ENCODE assay signal across 8 cellular contexts in the genomic region with DNA sequence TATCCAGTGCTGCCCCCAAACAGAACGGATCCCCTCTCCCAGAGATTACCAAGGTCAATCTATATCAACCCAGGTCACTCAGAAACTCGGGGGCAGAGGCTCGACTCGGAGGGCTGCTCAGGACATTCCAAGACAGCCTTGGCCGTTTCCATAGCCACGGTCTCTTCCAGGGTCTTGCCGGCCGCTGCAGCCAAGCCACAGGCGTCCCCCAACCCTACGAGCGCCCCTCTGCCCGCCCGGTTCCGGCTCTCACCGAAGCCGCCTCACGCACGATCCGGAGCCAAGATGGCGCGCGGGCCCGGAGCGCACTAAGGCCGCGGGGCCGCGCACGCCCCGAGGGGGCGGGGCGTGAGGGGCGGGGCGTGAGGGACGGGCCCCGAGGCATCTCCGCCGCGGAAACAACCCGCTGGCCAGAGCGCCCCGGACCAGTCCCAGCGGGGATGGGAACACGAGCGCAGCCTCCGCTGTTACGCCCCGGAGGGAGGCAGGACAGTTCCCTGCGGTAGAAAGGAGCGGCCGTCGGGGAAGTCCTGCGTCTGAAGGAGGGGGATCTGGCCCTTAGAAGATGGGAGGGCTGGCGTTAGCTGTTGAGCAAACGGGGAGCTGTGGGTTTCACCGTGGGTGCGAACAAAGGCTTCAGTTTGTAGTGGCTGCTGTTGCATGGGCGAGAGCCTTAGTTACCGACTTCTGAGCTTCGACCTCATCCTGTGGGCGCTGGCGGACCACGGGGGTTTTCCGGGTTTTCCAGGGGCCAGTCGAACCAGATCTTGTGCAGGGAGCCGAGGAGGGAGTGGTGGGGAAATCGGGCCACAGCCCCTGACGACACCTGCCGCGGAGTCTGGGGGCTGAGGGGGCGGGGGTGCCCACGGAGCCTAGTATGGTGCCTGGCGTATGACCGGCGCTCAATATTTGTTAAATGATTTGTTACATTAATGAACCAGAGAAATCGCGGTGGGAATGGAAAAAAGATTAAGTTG. TPM values are rescaled to one million over a fixed set of nuclear protein-coding genes. Genes with fewer than 3 reads are reported as not detected.
DNase-seq lines count a peak whose midpoint lies in the region; ATAC-seq, FAIRE-seq and TF ChIP-seq lines count a peak whose summit lies in the region.

A gene with protein sequence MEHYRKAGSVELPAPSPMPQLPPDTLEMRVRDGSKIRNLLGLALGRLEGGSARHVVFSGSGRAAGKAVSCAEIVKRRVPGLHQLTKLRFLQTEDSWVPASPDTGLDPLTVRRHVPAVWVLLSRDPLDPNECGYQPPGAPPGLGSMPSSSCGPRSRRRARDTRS (minus strand): TSS at position 287 of the 977 bp plus-strand sequence. CDS start 801 bp downstream, outside the sequence.

- TSS peak; percentile 90 for BruUV-seq in HCT116 (replicated peaks; lab: Mats Ljungman, UMichigan)

- H4K20me1 ChIP-seq in HCT116 (ENCODE audit: insufficient read depth): no peaks in the 10 kb centered on the region

- peak; percentile 96 for DNase-seq in GM10248 (ENCODE audit: extremely low spot score)
- DNase-seq in HCT116 (ENCODE audit: low read depth, low spot score): peak; percentile 49
- DNase-seq in MV-4-11 (lab: John Stamatoyannopoulos, UW): peak; percentile 79
- peak; percentile 71 to 90 (median 80) for DNase-seq in T-helper 2 cell
- peak; percentile 85 for DNase-seq in right atrium auricular region (ENCODE audit: low spot score)
- DNase-seq in pulmonary artery endothelial cell (ENCODE audit: low read depth, low spot score): peak; percentile 36
- peak; percentile 98 for DNase-seq in urothelium cell line (ENCODE audit: low spot score)

- TF ChIP-seq RAD21 in HCT116 (IDR thresholded peaks at IDR 0.05; ENCODE audit: low read depth): no peak

- TF ChIP-seq CTCF in GM10248 (IDR thresholded peaks at IDR 0.05; ENCODE audit: control extremely low read depth, extremely low read depth, low read depth, missing control alignments) (no peak), HCT116 (IDR thresholded peaks at IDR 0.05 in 2 of 3, conservative IDR thresholded peaks at IDR 0.05 in 1 of 3; ENCODE audit: borderline replicate concordance in 1 of 3, insufficient read depth in 1 of 3, low read depth in 2 of 3, low read length in 2 of 3) (no peak), right atrium auricular region (IDR thresholded peaks at IDR 0.05) (no peak)

- H3K4me2 ChIP-seq in HCT116 (ENCODE audit: low read length): peak within 1 kb of the TSS; percentile 91

- peak within 1 kb of the TSS; percentile 87 to 95 for H3K4me3 ChIP-seq in HCT116 (replicated peaks in 1 of 2; ENCODE audit: low read depth in 1 of 2, low read length in 2 of 2)
- peak within 1 kb of the TSS; percentile 75 to 81 for H3K4me3 ChIP-seq in right atrium auricular region

- peak; percentile 89 for ATAC-seq in HCT116

- peaks cover 5 to 28% of the 10 kb centered on the region in 2 experiments for H3K4me1 ChIP-seq in HCT116 (ENCODE audit: control insufficient read depth in 1 of 2, insufficient read depth in 2 of 2, low read length in 2 of 2)
- H3K4me1 ChIP-seq in right atrium auricular region: peaks cover 0 to 28% of the 10 kb centered on the region in 2 donors

- POLR2A ChIA-PET in GM10248 (lab: Yijun Ruan, JAX) (no interaction called here), HCT116 (lab: Charles Lee) (interaction anchor here (1.0 to 2.1 kb wide), 2 partner anchors 9 to 26 kb away, joined by 3 to 6 read pairs; a partner anchor contains a TSS)

- FAIRE-seq in urothelium cell line (lab: Jason Lieb, UNC): peak; percentile 65

- no peaks in the 10 kb centered on the region for H3K9me3 ChIP-seq in HCT116 (ENCODE audit: control insufficient read depth in 1 of 2, insufficient read depth in 1 of 2, low read depth in 1 of 2, low read length in 2 of 2)
- no peaks in the 10 kb centered on the region for H3K9me3 ChIP-seq in right atrium auricular region

- no peaks in the 10 kb centered on the region for H3K27me3 ChIP-seq in HCT116 (ENCODE audit: insufficient read depth, low read length)
- H3K27me3 ChIP-seq in right atrium auricular region: no peaks in the 10 kb centered on the region

- CTCF ChIA-PET in GM10248 (lab: Yijun Ruan, JAX) (interaction anchor here (0.8 to 17.0 kb wide), 13 partner anchors 8 to 288 kb away, joined by 3 to 328 read pairs (median 5); a partner anchor contains a TSS), HCT116 (lab: Charles Lee) (interaction anchor here (0.9 to 1.0 kb wide), 4 partner anchors 8 to 208 kb away, joined by 3 to 6 read pairs (median 4); no protein-coding TSS in a partner anchor)

- intact Hi-C loops in HCT116 (cut with micrococcal nuclease): loop anchor here (1.0 to 2.0 kb wide), 2 partner anchors 22 to 53 kb away; no protein-coding TSS in a partner anchor

- peaks cover 15% of the 10 kb centered on the region for H3K79me2 ChIP-seq in HCT116 (ENCODE audit: insufficient read depth, low read length)

- H2AFZ ChIP-seq in HCT116 (ENCODE audit: low read depth, low read length, poor library complexity, severe bottlenecking): peak within 1 kb of the TSS; percentile 92

- RAD21 ChIA-PET in HCT116 (lab: Charles Lee; ENCODE audit: low non-redundant PET in 1 of 2, low total read pairs in 2 of 2, uncharacterized antibody in 2 of 2, unreplicated experiment in 2 of 2): no interaction called here

- peak within 1 kb of the TSS; percentile 90 for H3K9ac ChIP-seq in HCT116 (ENCODE audit: low read length)

- H3K36me3 ChIP-seq in HCT116 (ENCODE audit: control insufficient read depth in 1 of 2, insufficient read depth in 2 of 2, low read length in 2 of 2) (0 out of 4 replicates have a peak, but pooled peaks cover 0 to 3% of the 10 kb centered on the region in 2 experiments), right atrium auricular region (peaks cover 27% of the 10 kb centered on the region)

- no peaks in the 10 kb centered on the region for H3K9me2 ChIP-seq in HCT116 (ENCODE audit: insufficient read depth)

- H3K27ac ChIP-seq in HCT116 (ENCODE audit: low read depth, low read length): peak within 1 kb of the TSS; percentile 82
- H3K27ac ChIP-seq in angular gyrus (ENCODE audit: low read depth, low read length): peak within 1 kb of the TSS; percentile 91
- peak within 1 kb of the TSS; percentile 92 for H3K27ac ChIP-seq in right atrium auricular region

- peak; percentile 87 for TF ChIP-seq POLR2A in HCT116 (IDR thresholded peaks at IDR 0.05; ENCODE audit: borderline replicate concordance, extremely low read depth, insufficient read depth, insufficient read length)

TF ChIP-seq in HCT116, 20 proteins besides CTCF, POLR2A, EP300 and RAD21:
- TF ChIP-seq YY1 (IDR thresholded peaks at IDR 0.05; ENCODE audit: extremely low read depth, insufficient replicate concordance, low read depth, low read length) (peak; percentile 93), TCF7L2 (IDR thresholded peaks at IDR 0.05; ENCODE audit: borderline replicate concordance, extremely low read depth, insufficient read depth, insufficient read length) (no peak), EGR1 (IDR thresholded peaks at IDR 0.05; ENCODE audit: low read depth) (0 out of 2 replicates have a peak, but pooled peaks have one; percentile 18), JUND (IDR thresholded peaks at IDR 0.05) (no peak), SIN3A (IDR thresholded peaks at IDR 0.05; ENCODE audit: low read depth) (peak; percentile 65), CBX3 (IDR thresholded peaks at IDR 0.05; ENCODE audit: low read depth) (no peak), POLR2AphosphoS5 (IDR thresholded peaks at IDR 0.05; ENCODE audit: low read depth, low read length) (peak; percentile 95), SP1 (IDR thresholded peaks at IDR 0.05; ENCODE audit: low read depth) (no peak), SRF (IDR thresholded peaks at IDR 0.05; ENCODE audit: low read depth) (no peak), ZFX (IDR thresholded peaks at IDR 0.05) (peak; percentile 58)
- TF ChIP-seq, protein P1, sequence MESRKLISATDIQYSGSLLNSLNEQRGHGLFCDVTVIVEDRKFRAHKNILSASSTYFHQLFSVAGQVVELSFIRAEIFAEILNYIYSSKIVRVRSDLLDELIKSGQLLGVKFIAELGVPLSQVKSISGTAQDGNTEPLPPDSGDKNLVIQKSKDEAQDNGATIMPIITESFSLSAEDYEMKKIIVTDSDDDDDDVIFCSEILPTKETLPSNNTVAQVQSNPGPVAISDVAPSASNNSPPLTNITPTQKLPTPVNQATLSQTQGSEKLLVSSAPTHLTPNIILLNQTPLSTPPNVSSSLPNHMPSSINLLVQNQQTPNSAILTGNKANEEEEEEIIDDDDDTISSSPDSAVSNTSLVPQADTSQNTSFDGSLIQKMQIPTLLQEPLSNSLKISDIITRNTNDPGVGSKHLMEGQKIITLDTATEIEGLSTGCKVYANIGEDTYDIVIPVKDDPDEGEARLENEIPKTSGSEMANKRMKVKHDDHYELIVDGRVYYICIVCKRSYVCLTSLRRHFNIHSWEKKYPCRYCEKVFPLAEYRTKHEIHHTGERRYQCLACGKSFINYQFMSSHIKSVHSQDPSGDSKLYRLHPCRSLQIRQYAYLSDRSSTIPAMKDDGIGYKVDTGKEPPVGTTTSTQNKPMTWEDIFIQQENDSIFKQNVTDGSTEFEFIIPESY (IDR thresholded peaks at IDR 0.05; ENCODE audit: extremely low read depth, insufficient replicate concordance, low read length): peak; percentile 45
- TF ChIP-seq, protein P2, sequence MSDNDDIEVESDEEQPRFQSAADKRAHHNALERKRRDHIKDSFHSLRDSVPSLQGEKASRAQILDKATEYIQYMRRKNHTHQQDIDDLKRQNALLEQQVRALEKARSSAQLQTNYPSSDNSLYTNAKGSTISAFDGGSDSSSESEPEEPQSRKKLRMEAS (IDR thresholded peaks at IDR 0.05): peak; percentile 64
- TF ChIP-seq, protein P3, sequence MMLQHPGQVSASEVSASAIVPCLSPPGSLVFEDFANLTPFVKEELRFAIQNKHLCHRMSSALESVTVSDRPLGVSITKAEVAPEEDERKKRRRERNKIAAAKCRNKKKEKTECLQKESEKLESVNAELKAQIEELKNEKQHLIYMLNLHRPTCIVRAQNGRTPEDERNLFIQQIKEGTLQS (IDR thresholded peaks at IDR 0.05): no peak

RNA-seq across cellular contexts. Expression of the gene that starts here (rescaled TPM):
- total RNA-seq in HCT116 (2021; ENCODE audit: unreplicated experiment) (51.1 TPM), right atrium auricular region (10 to 100 TPM; 29.9 to 49.2 TPM), pulmonary artery endothelial cell (20.1 and 22.4 TPM in 2 replicates)
- polyA plus RNA-seq in HCT116 (2012): 64.6 and 71.7 TPM in 2 replicates

Comparison
In these comparisons a context has a peak if more than half of its experiments do, and no peak if none do; other contexts are left out.
1. Peak in every context shown above with its lines: DNase-seq, ATAC-seq, H3K4me3 ChIP-seq and H3K27ac ChIP-seq.
2. DNase-seq: peak in every context shown above with its lines; median percentile 98 in urothelium cell line; 96 in GM10248; 85 in right atrium auricular region; 80 in T-helper 2 cell; 79 in MV-4-11; 49 in HCT116; 36 in pulmonary artery endothelial cell.